Comparison of ENCODE assay signal across 9 cellular contexts in genomic region chr16:79559532-79559931, GRCh38. TPM values are rescaled to one million over a fixed set of nuclear protein-coding genes. Genes with fewer than 3 reads are reported as not detected.
"Had no signal": no experiment of that assay in that cellular context is flagged by ENCODE, and none has a peak within 500 bp of the region (broad histone marks: within the 10 kb centered on the region; RNA-seq: fewer than 3 reads in every experiment).

No MANE protein-coding gene starts in this region.

- H3K27ac ChIP-seq: HL-60 had no signal

- H3K27ac Mint-ChIP-seq: GM23338, HFFc6, IgD-negative memory B cell had no signal

- H3K4me2 ChIP-seq: GM23338 had no signal

- H3K4me3 ChIP-seq: GM23338, HAP-1 had no signal

- DNase-seq: H7, HFFc6, KG1 had no signal

- H3K4me3 Mint-ChIP-seq: GM23338, HFFc6, IgD-negative memory B cell had no signal

- ATAC-seq: GM23338, HCT116 had no signal

- H3K36me3 Mint-ChIP-seq: IgD-negative memory B cell had no signal

- H3K4me1 ChIP-seq: HAP-1 had no signal

- H3K9me3 ChIP-seq: HAP-1 had no signal

- H3K4me1 Mint-ChIP-seq: IgD-negative memory B cell had no signal

- H3K36me3 ChIP-seq: HAP-1 had no signal

RNA-seq across cellular contexts. Expression of gene MAF, which starts 41.0 kb away (rescaled TPM):
- total RNA-seq: HFFc6, HT1080 had no signal
- polyA plus RNA-seq: IgD-negative memory B cell had no signal
